ENCODE assay signal across 8 cellular contexts in genomic region chr16:1863681-1864460, GRCh38. TPM values are rescaled to one million over a fixed set of nuclear protein-coding genes. Genes with fewer than 3 reads are reported as not detected.
DNase-seq lines count a peak whose midpoint lies in the region; ATAC-seq and TF ChIP-seq lines count a peak whose summit lies in the region.

No MANE protein-coding gene starts in this region.

- TF ChIP-seq POLR2A in Peyer's patch (IDR thresholded peaks at IDR 0.05), result no peak

- no peak for DNase-seq in right atrium auricular region (ENCODE audit: low spot score)
- no peak for DNase-seq in Right ventricle myocardium inferior (ENCODE audit: missing footprints)
- no peak for DNase-seq in Peyer's patch
- peak; percentile 33 to 68 for DNase-seq in fibroblast of lung (ENCODE audit: low read depth in 2 of 2)
- DNase-seq in retinal pigment epithelial cell (ENCODE audit: low read depth), result no peak
- DNase-seq in effector CD8-positive, alpha-beta T cell (lab: John Stamatoyannopoulos, UW), result no peak
- DNase-seq in posterior cingulate gyrus, result no peak

- H2AFZ ChIP-seq in fibroblast of lung (ENCODE audit: low read length), result no peak overlapping the region

- H3K4me3 ChIP-seq in right atrium auricular region, result no peak overlapping the region
- no peak overlapping the region for H3K4me3 ChIP-seq in Peyer's patch
- H3K4me3 ChIP-seq in fibroblast of lung (replicated peaks in 1 of 4; ENCODE audit: control extremely low read depth in 1 of 4, insufficient read depth in 1 of 4, low read depth in 3 of 4, low read length in 4 of 4), result no peak overlapping the region
- no peak overlapping the region for H3K4me3 ChIP-seq in retinal pigment epithelial cell (ENCODE audit: low read length)

- H3K27me3 ChIP-seq in right atrium auricular region, result no peaks in the 10 kb centered on the region
- no peaks in the 10 kb centered on the region for H3K27me3 ChIP-seq in Peyer's patch
- peaks cover 9% of the 10 kb centered on the region for H3K27me3 ChIP-seq in fibroblast of lung (ENCODE audit: control insufficient read depth, insufficient read depth, low read length)

- no peak for ATAC-seq in Right ventricle myocardium inferior
- ATAC-seq in GM18909 (IDR thresholded peaks at IDR 0.05; ENCODE audit: poor library complexity, unreplicated experiment), result no peak

- H4K20me1 ChIP-seq in fibroblast of lung (ENCODE audit: control insufficient read depth, extremely low read depth, insufficient read depth, low read length), result no peaks in the 10 kb centered on the region

- TF ChIP-seq CTCF in right atrium auricular region (IDR thresholded peaks at IDR 0.05) (peak; percentile 41 to 72), Peyer's patch (IDR thresholded peaks at IDR 0.05) (peak; percentile 28 to 69 (median 51)), fibroblast of lung (conservative IDR thresholded peaks at IDR 0.05 in 1 of 2, IDR thresholded peaks at IDR 0.05 in 1 of 2; ENCODE audit: low read depth in 1 of 2, low read length in 2 of 2) (peak in 1 of 2 donors; percentile 55), retinal pigment epithelial cell (conservative IDR thresholded peaks at IDR 0.05; ENCODE audit: low read depth, low read length) (peak; percentile 44)

- no peak overlapping the region for H3K9ac ChIP-seq in fibroblast of lung (ENCODE audit: insufficient read depth, low read length)

- no peaks in the 10 kb centered on the region for H3K79me2 ChIP-seq in fibroblast of lung (ENCODE audit: control insufficient read depth, insufficient read depth, low read length)

- H3K4me2 ChIP-seq in fibroblast of lung (ENCODE audit: extremely low read depth, insufficient read depth, low read length), result no peak overlapping the region

- H3K4me1 ChIP-seq in right atrium auricular region (no peaks in the 10 kb centered on the region), Peyer's patch (peaks cover 0 to 4% (median 0%) of the 10 kb centered on the region in 4 donors), fibroblast of lung (ENCODE audit: control insufficient read depth, extremely low read depth, insufficient read depth, low read length) (no peaks in the 10 kb centered on the region)

- H3K27ac ChIP-seq in right atrium auricular region (no peak overlapping the region), Peyer's patch (no peak overlapping the region), fibroblast of lung (ENCODE audit: insufficient read depth, low read length) (no peak overlapping the region)

- H3K9me3 ChIP-seq in right atrium auricular region (no peaks in the 10 kb centered on the region), Peyer's patch (no peaks in the 10 kb centered on the region), fibroblast of lung (ENCODE audit: control insufficient read depth, insufficient read depth, low read depth, low read length) (no peaks in the 10 kb centered on the region)

- intact Hi-C loops in Right ventricle myocardium inferior (cut with DNase I) (loop anchor here (1.0 to 5.0 kb wide), 2 partner anchors 65 to 278 kb away; no protein-coding TSS in a partner anchor), posterior cingulate gyrus (cut with DNase I) (loop anchor here (1.0 kb wide), 1 partner anchor 65 kb away; no protein-coding TSS in a partner anchor)

- H3K36me3 ChIP-seq in right atrium auricular region, result no peaks in the 10 kb centered on the region
- H3K36me3 ChIP-seq in Peyer's patch, result no peaks in the 10 kb centered on the region
- H3K36me3 ChIP-seq in fibroblast of lung (ENCODE audit: control insufficient read depth, insufficient read depth, low read length), result no peaks in the 10 kb centered on the region

RNA-seq across cellular contexts. Expression of gene MEIOB, which starts 8.1 kb away (rescaled TPM):
- total RNA-seq in right atrium auricular region (not detected), Right ventricle myocardium inferior (not detected), Peyer's patch (not detected), fibroblast of lung (not detected in 2 replicates)
- polyA plus RNA-seq in fibroblast of lung, result 0.05 TPM in 1 of 2 replicates, not detected in the other
- polyA plus RNA-seq in fibroblast of lung (2012), result 0.13 TPM in 1 of 2 replicates, not detected in the other
- polyA minus RNA-seq in fibroblast of lung (ENCODE audit: low replicate concordance), result not detected in 2 replicates

RNA-seq across cellular contexts. Expression of gene FAHD1, which starts 36.9 kb away (rescaled TPM):
- total RNA-seq in right atrium auricular region, result 10 to 100 TPM; 35.8 to 59.3 TPM
- 28.3 TPM for total RNA-seq in Right ventricle myocardium inferior
- 100 to 1,000 TPM; 107 to 188 (median 152) TPM for total RNA-seq in Peyer's patch
- 66.0 and 78.3 TPM in 2 replicates for total RNA-seq in fibroblast of lung
- 28.3 and 37.4 TPM in 2 replicates for polyA plus RNA-seq in fibroblast of lung
- polyA plus RNA-seq in fibroblast of lung (2012), result 33.5 and 45.4 TPM in 2 replicates
- 9.3 and 15.9 TPM in 2 replicates for polyA minus RNA-seq in fibroblast of lung (ENCODE audit: low replicate concordance)

RNA-seq across cellular contexts. Expression of gene HAGH, which starts 37.2 kb away (rescaled TPM):
- total RNA-seq in right atrium auricular region (100 to 1,000 TPM; 208 to 227 TPM), Right ventricle myocardium inferior (171 TPM), Peyer's patch (100 to 1,000 TPM; 105 to 187 (median 155) TPM), fibroblast of lung (29.8 and 47.4 TPM in 2 replicates)
- 18.4 and 24.0 TPM in 2 replicates for polyA plus RNA-seq in fibroblast of lung
- 22.2 and 29.2 TPM in 2 replicates for polyA plus RNA-seq in fibroblast of lung (2012)
- 20.9 and 60.4 TPM in 2 replicates for polyA minus RNA-seq in fibroblast of lung (ENCODE audit: low replicate concordance)

RNA-seq across cellular contexts. Expression of gene HS3ST6, which starts 54.3 kb away (rescaled TPM):
- total RNA-seq in right atrium auricular region (not detected), Right ventricle myocardium inferior (not detected), Peyer's patch (not detected), fibroblast of lung (not detected in 2 replicates)
- not detected in 2 replicates for polyA plus RNA-seq in fibroblast of lung
- polyA plus RNA-seq in fibroblast of lung (2012), result not detected in 2 replicates
- polyA minus RNA-seq in fibroblast of lung (ENCODE audit: low replicate concordance), result not detected in 2 replicates

Comparison
In these comparisons a context has a peak if more than half of its experiments do, and no peak if none do; other contexts are left out.
1. DNase-seq: peak in fibroblast of lung (2 of 2); none in right atrium auricular region (single experiment), Right ventricle myocardium inferior (single experiment), Peyer's patch (0 of 3), retinal pigment epithelial cell (single experiment), effector CD8-positive, alpha-beta T cell (single experiment) and posterior cingulate gyrus (0 of 10).